Comparison of ENCODE assay signal across 24 cellular contexts in the genomic region with DNA sequence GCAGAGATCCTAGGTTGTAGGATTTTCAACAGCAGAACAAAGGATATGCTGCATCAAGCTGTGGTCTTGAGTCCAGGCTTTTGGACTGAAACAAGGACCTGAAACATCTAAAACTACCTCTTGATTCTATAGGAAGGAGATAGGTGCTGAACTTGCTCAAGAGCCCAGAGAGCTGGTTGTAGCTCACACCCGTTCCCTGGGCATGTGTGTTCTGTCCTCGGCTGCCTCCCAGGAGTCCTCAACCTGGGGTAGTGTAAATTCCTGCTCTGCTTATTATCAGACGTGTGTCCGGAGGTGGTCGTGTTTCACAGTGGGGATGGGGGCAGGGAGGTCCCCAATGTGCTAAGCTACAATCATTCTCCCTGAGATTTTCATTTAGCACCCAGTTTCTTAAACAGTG. TPM values are rescaled to one million over a fixed set of nuclear protein-coding genes. Genes with fewer than 3 reads are reported as not detected.
DNase-seq lines count a peak whose midpoint lies in the region; ATAC-seq and TF ChIP-seq lines count a peak whose summit lies in the region.
"Had no signal": no experiment of that assay in that cellular context is flagged by ENCODE, and none has a peak within 500 bp of the region (broad histone marks: within the 10 kb centered on the region; RNA-seq: fewer than 3 reads in every experiment).

No MANE protein-coding gene starts in this region.

- no peaks in the 10 kb centered on the region for H3K27me3 ChIP-seq in SJCRH30
- H3K27me3 ChIP-seq: gastrocnemius medialis had no signal

- peaks cover 67% of the 10 kb centered on the region for H3K36me3 Mint-ChIP-seq in Calu3 (ENCODE audit: insufficient read depth, unreplicated experiment)
- peaks cover 50% of the 10 kb centered on the region for H3K36me3 Mint-ChIP-seq in mesothelial cell of epicardium

- POLR2A ChIA-PET in RWPE1 (lab: Yijun Ruan, JAX; ENCODE audit: low non-redundant PET), result no interaction called here

- H3K4me3 Mint-ChIP-seq in Calu3 (ENCODE audit: low read depth, unreplicated experiment) (no peak overlapping the region), mesothelial cell of epicardium (no peak overlapping the region)
- H3K4me3 Mint-ChIP-seq: activated CD4-positive, alpha-beta T cell treated with anti-CD3 and anti-CD28 coated beads, Interleukin-2, amount 10 ng/mL, durations not matched to agents 7 days and 5 days had no signal

- H3K27ac Mint-ChIP-seq in Calu3 (ENCODE audit: unreplicated experiment), result peak overlapping the region; percentile 67
- H3K27ac Mint-ChIP-seq in mesothelial cell of epicardium, result peak overlapping the region; percentile 34
- H3K27ac Mint-ChIP-seq: activated CD4-positive, alpha-beta T cell treated with anti-CD3 and anti-CD28 coated beads, Interleukin-2, amount 10 ng/mL, durations not matched to agents 7 days and 5 days had no signal

- peak overlapping the region; percentile 96 for H3K27ac ChIP-seq in RWPE1
- H3K27ac ChIP-seq in SJCRH30, result no peak overlapping the region
- H3K27ac ChIP-seq: gastrocnemius medialis had no signal

- H3K9me3 ChIP-seq in SJCRH30 (replicated peaks), result no peaks in the 10 kb centered on the region
- H3K9me3 ChIP-seq: gastrocnemius medialis had no signal

- H3K4me1 Mint-ChIP-seq in Calu3 (ENCODE audit: low read depth, unreplicated experiment) (peaks cover 15% of the 10 kb centered on the region), mesothelial cell of epicardium (peaks cover 21% of the 10 kb centered on the region)

- H3K4me1 ChIP-seq in SJCRH30, result peaks cover 7% of the 10 kb centered on the region

- H3K27me3 Mint-ChIP-seq in Calu3 (ENCODE audit: unreplicated experiment), result no peaks in the 10 kb centered on the region
- H3K27me3 Mint-ChIP-seq in mesothelial cell of epicardium (ENCODE audit: low read depth), result no peaks in the 10 kb centered on the region
- H3K27me3 Mint-ChIP-seq: activated CD4-positive, alpha-beta T cell treated with anti-CD3 and anti-CD28 coated beads, Interleukin-2, amount 10 ng/mL, durations not matched to agents 7 days and 5 days; CD4-positive, CD25-positive, alpha-beta regulatory T cell had no signal

- H3K4me3 ChIP-seq in SJCRH30, result no peak overlapping the region
- H3K4me3 ChIP-seq: gastrocnemius medialis, lung had no signal

- ATAC-seq in GM18502 (IDR thresholded peaks at IDR 0.05; ENCODE audit: poor library complexity, unreplicated experiment), result no peak
- ATAC-seq: gastrocnemius medialis, Right ventricle myocardium inferior had no signal

- intact Hi-C loops in Calu3 (cut with micrococcal nuclease; ENCODE audit: unreplicated experiment), result no loop called here

- peak; percentile 62 for DNase-seq in activated CD8-positive, alpha-beta memory T cell treated with anti-CD3 and anti-CD28 coated beads for 24 hours
- no peak for DNase-seq in activated CD8-positive, alpha-beta memory T cell treated with anti-CD3 and anti-CD28 coated beads, Interleukin-2, amount 50 U/mL, for 4 hours
- DNase-seq in Calu3 (no peak), RWPE1 (ENCODE audit: low spot score) (no peak), mesothelial cell of epicardium (ENCODE audit: low spot score in 2 of 2, unreplicated experiment in 2 of 2) (no peak), SJCRH30 (no peak)
- DNase-seq in effector CD8-positive, alpha-beta T cell (lab: John Stamatoyannopoulos, UW), result no peak
- DNase-seq: ACHN; activated CD4-positive, alpha-beta T cell treated with anti-CD3 and anti-CD28 coated beads, Interleukin-2, amount 10 ng/mL, durations not matched to agents 7 days and 5 days; amygdala; caudate nucleus; CD4-positive, CD25-positive, alpha-beta regulatory T cell; DMS79 treated with DMSO at 0.1 percent for 48 hours; gastrocnemius medialis; kidney; NCI-H1105; NCI-H2081 treated with DMSO at 0.1 percent for 48 hours; NCI-H510A treated with DMSO at 0.1 percent for 48 hours; stimulated activated CD4-positive, alpha-beta T cell treated with anti-CD3 and anti-CD28 coated beads, Interleukin-1b, Interleukin-23, amount 100 ng/mL, for 48 hours; T-helper 1 cell had no signal

- CTCF ChIA-PET in Calu3 (lab: Charles Lee) (no interaction called here), RWPE1 (lab: Yijun Ruan, JAX) (no interaction called here)

- BruUV-seq in Calu3 (replicated peaks; lab: Mats Ljungman, UMichigan), result no TSS peak

- H3K9me3 Mint-ChIP-seq in Calu3 (ENCODE audit: low read depth, unreplicated experiment), result no peaks in the 10 kb centered on the region
- no peaks in the 10 kb centered on the region for H3K9me3 Mint-ChIP-seq in mesothelial cell of epicardium
- H3K9me3 Mint-ChIP-seq: activated CD4-positive, alpha-beta T cell treated with anti-CD3 and anti-CD28 coated beads, Interleukin-2, amount 10 ng/mL, durations not matched to agents 7 days and 5 days; CD4-positive, CD25-positive, alpha-beta regulatory T cell had no signal

- peaks cover 68% of the 10 kb centered on the region for H3K36me3 ChIP-seq in SJCRH30

- TF ChIP-seq CTCF in Calu3 (IDR thresholded peaks at IDR 0.05; ENCODE audit: unreplicated experiment) (no peak), RWPE1 (conservative IDR thresholded peaks at IDR 0.05; ENCODE audit: low read depth) (no peak), mesothelial cell of epicardium (IDR thresholded peaks at IDR 0.05; ENCODE audit: unreplicated experiment) (no peak)

RNA-seq across cellular contexts. Expression of a gene that starts 4.8 kb away (rescaled TPM):
- total RNA-seq in Calu3 (2022), result 303 and 310 TPM in 2 replicates
- total RNA-seq in mesothelial cell of epicardium, result 258 to 275 TPM (median 267 TPM) in 3 replicates
- 295 and 334 TPM in 2 replicates for total RNA-seq in SJCRH30 (2014; rRNA removed; shearing (Covaris generic))

RNA-seq across cellular contexts. Expression of a gene that starts 6.8 kb away (rescaled TPM):
- total RNA-seq in Calu3 (2022), result 73.6 and 74.8 TPM in 2 replicates
- total RNA-seq in mesothelial cell of epicardium, result 87.9 to 93.1 TPM (median 91.6 TPM) in 3 replicates
- total RNA-seq in SJCRH30 (2014; rRNA removed; shearing (Covaris generic)), result 119 and 126 TPM in 2 replicates

RNA-seq across cellular contexts. Expression of a gene that starts 35.3 kb away (rescaled TPM):
- total RNA-seq in Calu3 (2022) (4.3 and 6.6 TPM in 2 replicates), mesothelial cell of epicardium (65.5 to 78.8 TPM (median 66.4 TPM) in 3 replicates)
- 2.6 and 5.2 TPM in 2 replicates for total RNA-seq in SJCRH30 (2014; rRNA removed; shearing (Covaris generic))
- total RNA-seq: HT1080 had no signal
